8 cellular contexts compared by ENCODE assay signal in the genomic region with DNA sequence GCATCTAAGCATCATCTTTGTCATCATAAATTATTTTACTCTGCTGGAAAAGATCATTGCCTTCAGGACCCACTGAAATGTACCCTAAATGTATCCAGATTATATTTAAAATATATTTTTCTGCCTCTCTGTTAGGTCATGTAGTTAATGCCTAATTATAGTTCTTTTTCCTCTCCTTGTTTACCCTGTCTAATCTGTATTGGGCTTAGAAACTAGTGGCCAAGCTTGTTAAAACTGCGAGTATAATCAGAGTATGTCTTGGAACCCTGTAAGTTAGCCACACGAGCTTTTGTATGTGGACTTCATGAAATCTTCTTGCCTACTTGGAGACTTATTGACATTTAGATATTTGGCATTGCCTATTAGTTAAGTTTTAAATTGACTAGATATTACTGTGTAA.
"Had no signal": no experiment of that assay in that cellular context is flagged by ENCODE, and none has a peak within 500 bp of the region (broad histone marks: within the 10 kb centered on the region; RNA-seq: fewer than 3 reads in every experiment).

No MANE protein-coding gene starts in this region.

- FAIRE-seq: G401.6, GM12878, GM12891, GM12892, GM18507, GM19239 had no signal

- ATAC-seq: GM12878 had no signal

- H3K4me3 ChIP-seq: GM12878 had no signal

- DNase-seq: GDM1, GF-D8 had no signal
